26 cellular contexts compared by ENCODE assay signal in the genomic region with DNA sequence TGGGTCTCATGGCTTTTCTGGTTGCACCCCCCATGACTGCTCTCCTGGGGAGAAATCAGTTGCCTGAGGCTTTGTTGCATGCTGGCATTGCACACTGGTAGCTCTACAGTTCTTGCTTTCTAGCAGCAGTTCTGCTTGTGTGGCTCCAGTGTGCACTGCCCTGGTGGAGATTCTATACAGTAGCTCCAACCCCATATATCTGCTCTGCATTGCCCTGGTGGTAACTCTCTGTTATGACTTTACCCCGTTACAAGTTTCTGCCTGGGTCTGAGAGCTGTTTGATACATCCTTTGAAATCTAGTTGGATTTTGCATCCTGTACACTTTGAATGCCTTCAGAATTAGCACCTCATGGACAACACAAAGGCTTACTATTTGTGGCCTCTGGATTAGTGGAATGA.
"Had no signal": no experiment of that assay in that cellular context is flagged by ENCODE, and none has a peak within 500 bp of the region (broad histone marks: within the 10 kb centered on the region; RNA-seq: fewer than 3 reads in every experiment).

No MANE protein-coding gene starts in this region.

- H3K79me2 ChIP-seq: hepatocyte had no signal

- H3K36me3 ChIP-seq: breast epithelium, gastroesophageal sphincter, pancreas, right atrium auricular region, tibial nerve had no signal

- H3K9me3 Mint-ChIP-seq: mesothelial cell of epicardium, nephron progenitor cell had no signal

- H3K9me3 ChIP-seq: breast epithelium, gastroesophageal sphincter, pancreas, psoas muscle, right atrium auricular region, tibial nerve had no signal

- H3K27ac ChIP-seq: breast epithelium, gastroesophageal sphincter, hepatocyte, pancreas, psoas muscle, right atrium auricular region, tibial nerve had no signal

- H3K4me3 ChIP-seq: breast epithelium, gastroesophageal sphincter, hepatocyte, pancreas, psoas muscle, right atrium auricular region, tibial nerve had no signal

- H3K36me3 Mint-ChIP-seq: mesothelial cell of epicardium, naive B cell had no signal

- DNase-seq: activated CD4-positive, alpha-beta T cell treated with anti-CD3 and anti-CD28 coated beads for 4 hours; activated CD4-positive, alpha-beta T cell treated with anti-CD3 and anti-CD28 coated beads, Interleukin-2, amount 50 U/mL, for 4 hours; activated CD4-positive, CD25-positive, alpha-beta regulatory T cell; activated naive CD4-positive, alpha-beta T cell; activated T-cell treated with anti-CD3 and anti-CD28 coated beads for 4 hours; activated T-cell treated with anti-CD3 and anti-CD28 coated beads, Interleukin-2, amount 50 U/mL, for 72 hours; effector CD8-positive, alpha-beta T cell; islet precursor cell; left cardiac atrium; naive B cell; nephron progenitor cell; nucleus accumbens; pancreas; psoas muscle; stimulated activated CD4-positive, alpha-beta T cell treated with anti-CD3 and anti-CD28 coated beads, Interleukin-15, amount 100 ng/mL, for 24 hours; stimulated activated CD4-positive, alpha-beta T cell treated with anti-CD3 and anti-CD28 coated beads, Interleukin-2, amount 100 ng/mL, for 24 hours; stimulated activated naive CD4-positive, alpha-beta T cell; T-helper 2 cell had no signal

- H3K27me3 Mint-ChIP-seq: central memory CD8-positive, alpha-beta T cell; naive B cell had no signal

- H3K4me1 Mint-ChIP-seq: central memory CD8-positive, alpha-beta T cell; naive B cell; nephron progenitor cell had no signal

- H3K4me3 Mint-ChIP-seq: activated T-cell treated with anti-CD3 and anti-CD28 coated beads, Interleukin-2, amount 50 U/mL, for 72 hours; central memory CD8-positive, alpha-beta T cell; mesothelial cell of epicardium; naive B cell; nephron progenitor cell had no signal

- H2AFZ ChIP-seq: hepatocyte had no signal

- H3K27ac Mint-ChIP-seq: activated naive CD4-positive, alpha-beta T cell treated with anti-CD3 and anti-CD28 coated beads, Interleukin-2, amount 50 U/mL, for 72 hours; activated T-cell treated with anti-CD3 and anti-CD28 coated beads, Interleukin-2, amount 50 U/mL, for 72 hours; mesothelial cell of epicardium; nephron progenitor cell had no signal

- H3K4me2 ChIP-seq: hepatocyte had no signal

- H3K4me1 ChIP-seq: breast epithelium, gastroesophageal sphincter, pancreas, psoas muscle, right atrium auricular region, tibial nerve had no signal

- ATAC-seq: activated naive CD4-positive, alpha-beta T cell treated with anti-CD3 and anti-CD28 coated beads, Interleukin-2, amount 50 U/mL, for 72 hours; activated T-cell treated with anti-CD3 and anti-CD28 coated beads, Interleukin-2, amount 50 U/mL, for 72 hours; gastroesophageal sphincter; left cardiac atrium; pancreas; psoas muscle had no signal

- H3K27me3 ChIP-seq: breast epithelium, gastroesophageal sphincter, hepatocyte, pancreas, right atrium auricular region, tibial nerve had no signal
